8 cellular contexts compared by ENCODE assay signal in genomic region chr2:28869494-28870145, GRCh38. TPM values are rescaled to one million over a fixed set of nuclear protein-coding genes. Genes with fewer than 3 reads are reported as not detected.
DNase-seq lines count a peak whose midpoint lies in the region; ATAC-seq, FAIRE-seq and TF ChIP-seq lines count a peak whose summit lies in the region.

No MANE protein-coding gene starts in this region.

- H3K4me3 ChIP-seq in A673 (ENCODE audit: low read depth, low read length, poor library complexity, severe bottlenecking) (peak overlapping the region; percentile 91), dorsolateral prefrontal cortex (peak overlapping the region; percentile 62 to 100 (median 93)), mucosa of stomach (ENCODE audit: low read length) (peak overlapping the region; percentile 99)

- DNase-seq in A673 (ENCODE audit: low spot score) (no peak), RCC 7860 (ENCODE audit: low spot score) (peak; percentile 25), dorsolateral prefrontal cortex (peak in 1 of 10 donors; percentile 30), RPMI8226 (no peak), ureter (ENCODE audit: low spot score) (no peak)

- H3K4me1 ChIP-seq in A673 (ENCODE audit: insufficient read depth, low read length, poor library complexity, severe bottlenecking), result peaks cover 13% of the 10 kb centered on the region
- peaks cover 13% of the 10 kb centered on the region for H3K4me1 ChIP-seq in mucosa of stomach (ENCODE audit: control insufficient read depth, insufficient read depth, low read length)

- H3K36me3 ChIP-seq in A673 (ENCODE audit: insufficient read depth, low read length, poor library complexity, severe bottlenecking) (no peaks in the 10 kb centered on the region), mucosa of stomach (ENCODE audit: control insufficient read depth, insufficient read depth, low read length) (no peaks in the 10 kb centered on the region)

- peak; percentile 31 for ATAC-seq in GM18498 (IDR thresholded peaks at IDR 0.05; ENCODE audit: unreplicated experiment)
- peak; percentile 9 for ATAC-seq in HG02981 (IDR thresholded peaks at IDR 0.05; ENCODE audit: unreplicated experiment)

- H3K27ac ChIP-seq in A673 (ENCODE audit: low read depth, low read length, poor library complexity, severe bottlenecking) (peak overlapping the region; percentile 84), dorsolateral prefrontal cortex (peak overlapping the region in 44 of 59 donors; percentile 4 to 88 (median 68))

- POLR2A ChIA-PET in A673 (lab: Charles Lee; ENCODE audit: low non-redundant PET), result no interaction called here

- no peaks in the 10 kb centered on the region for H3K9me3 ChIP-seq in A673 (ENCODE audit: low read depth, low read length, poor library complexity, severe bottlenecking)
- H3K9me3 ChIP-seq in mucosa of stomach (ENCODE audit: control insufficient read depth, low read length), result no peaks in the 10 kb centered on the region

- CTCF ChIA-PET in A673 (lab: Charles Lee), result interaction anchor here (0.6 kb wide), 1 partner anchor 303 kb away, joined by 4 read pairs; no protein-coding TSS in a partner anchor

- peak overlapping the region; percentile 87 for H3K9ac ChIP-seq in mucosa of stomach (ENCODE audit: low read length)

- intact Hi-C loops in A673 (cut with micrococcal nuclease; ENCODE audit: unreplicated experiment) (loop anchor here (2.0 kb wide), 1 partner anchor 25 kb away; the partner anchor contains the start of gene WDR43), dorsolateral prefrontal cortex (cut with DNase I) (loop anchor here (1.0 to 5.0 kb wide), 2 partner anchors 25 to 117 kb away; partner anchors contain the start of genes WDR43 (in 2 of the 2) and PPP1CB (in 1 of the 2))

- BruUV-seq in A673 (replicated peaks; lab: Mats Ljungman, UMichigan), result no TSS peak

- TF ChIP-seq CTCF in A673 (conservative IDR thresholded peaks at IDR 0.05; ENCODE audit: low read depth, low read length) (no peak), dorsolateral prefrontal cortex (IDR thresholded peaks at IDR 0.05 in 54 of 56, conservative IDR thresholded peaks at IDR 0.05 in 2 of 56; ENCODE audit: low read depth in 1 of 56, partially characterized antibody in 56 of 56) (no peak)

- FAIRE-seq in RCC 7860 (lab: Jason Lieb, UNC), result no peak

- no peaks in the 10 kb centered on the region for H3K27me3 ChIP-seq in A673 (replicated peaks; ENCODE audit: insufficient read depth, low read depth, low read length, poor library complexity)
- no peaks in the 10 kb centered on the region for H3K27me3 ChIP-seq in dorsolateral prefrontal cortex
- no peaks in the 10 kb centered on the region for H3K27me3 ChIP-seq in mucosa of stomach (ENCODE audit: control insufficient read depth, insufficient read depth, low read length)

RNA-seq across cellular contexts. Expression of gene TRMT61B, which starts 0.5 kb away (rescaled TPM):
- total RNA-seq in A673 (2021) (18.3 and 21.3 TPM in 2 replicates), dorsolateral prefrontal cortex (10 to 100 TPM; 15.0 to 32.6 (median 21.0) TPM), ureter (22.8 TPM)

RNA-seq across cellular contexts. Expression of gene WDR43, which starts 24.8 kb away (rescaled TPM):
- total RNA-seq in A673 (2021) (121 and 145 TPM in 2 replicates), dorsolateral prefrontal cortex (10 to 100 TPM; 20.4 to 54.5 (median 32.7) TPM), ureter (92.4 TPM)

RNA-seq across cellular contexts. Expression of gene SPDYA, which starts 59.0 kb away (rescaled TPM):
- total RNA-seq in A673 (2021), result 1.0 and 1.2 TPM in 2 replicates
- total RNA-seq in dorsolateral prefrontal cortex, result 1 to 10 TPM in 103 of 120 experiments, under 1 TPM in 16, not detected in 1; 0.60 to 3.7 (median 1.7) TPM
- 2.5 TPM for total RNA-seq in ureter
